Comparison of ENCODE assay signal across 8 cellular contexts in the genomic region with DNA sequence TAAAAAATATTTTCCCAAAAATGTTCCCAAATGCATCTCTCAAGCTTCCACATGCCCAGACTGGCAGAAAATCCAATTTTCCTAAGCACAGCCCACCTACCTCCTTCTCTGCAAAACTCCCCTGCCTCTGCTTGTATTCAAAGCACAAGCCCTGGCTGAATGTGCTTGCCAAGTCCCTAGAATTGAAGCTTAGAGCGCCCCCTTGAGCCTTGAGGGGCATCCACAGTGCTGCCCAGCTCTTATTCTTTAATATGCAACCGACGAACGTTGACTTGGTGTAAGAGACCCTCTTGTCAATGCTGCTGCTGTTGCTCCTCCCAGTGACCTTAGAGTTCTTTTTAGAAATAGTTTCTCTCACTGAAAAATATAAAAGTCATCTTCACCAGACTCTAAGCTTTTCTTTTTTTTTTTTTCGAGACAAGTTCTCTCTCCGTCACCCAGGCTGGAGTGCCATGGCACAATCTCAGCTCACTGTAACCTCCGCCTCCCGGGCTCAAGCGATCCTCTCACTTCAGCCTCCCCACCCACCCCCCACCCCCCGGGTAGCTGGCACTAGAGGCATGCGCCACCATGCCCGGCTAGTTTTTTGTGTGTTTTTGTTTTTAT.
A peak's percentile ranks its signal among the peaks of the same experiment; 100 is the strongest.
DNase-seq lines count a peak whose midpoint lies in the region; ATAC-seq and TF ChIP-seq lines count a peak whose summit lies in the region.

No MANE protein-coding gene starts in this region.

- CTCF ChIA-PET in IMR-90 (lab: Yijun Ruan, JAX) (interaction anchor here (0.6 to 2.7 kb wide), 13 partner anchors 10 to 180 kb away, joined by 3 to 20 read pairs (median 5); no protein-coding TSS in a partner anchor), PC-9 (lab: Charles Lee) (interaction anchor here (0.5 to 1.9 kb wide), 25 partner anchors 9 to 1655 kb away, joined by 3 to 13 read pairs (median 6); no protein-coding TSS in a partner anchor)

- H4K20me1 ChIP-seq in IMR-90 (ENCODE audit: insufficient read depth, low read length) (no peaks in the 10 kb centered on the region), PC-9 (ENCODE audit: insufficient read depth) (no peaks in the 10 kb centered on the region), fibroblast of lung (ENCODE audit: control insufficient read depth, extremely low read depth, insufficient read depth, low read length) (no peaks in the 10 kb centered on the region)

- H3K79me2 ChIP-seq in PC-9 (ENCODE audit: low read depth): no peaks in the 10 kb centered on the region
- no peaks in the 10 kb centered on the region for H3K79me2 ChIP-seq in fibroblast of lung (ENCODE audit: control insufficient read depth, insufficient read depth, low read length)

- 48% methylated on average over 5 of the region's 12 CpGs; no CpG with 5 or more reads in 1 of the 2 experiments for WGBS in IMR-90 (ENCODE audit: extremely low coverage in 2 of 2, insufficient read length in 1 of 2), 2 experiments

- no peak overlapping the region for H4K5ac ChIP-seq in IMR-90 (ENCODE audit: low read depth, low read length)

- no peak overlapping the region for H2AK5ac ChIP-seq in IMR-90 (ENCODE audit: low read depth, low read length)

- no peaks in the 10 kb centered on the region for H3K9me3 Mint-ChIP-seq in activated T-cell treated with anti-CD3 and anti-CD28 coated beads, Interleukin-2, amount 50 U/mL, for 24 hours
- H3K9me3 Mint-ChIP-seq in nephron progenitor cell: peaks cover 46% of the 10 kb centered on the region

- H3K27ac ChIP-seq in IMR-90 (ENCODE audit: insufficient read depth, low read length): no peak overlapping the region
- H3K27ac ChIP-seq in PC-9: no peak overlapping the region
- H3K27ac ChIP-seq in fibroblast of lung (ENCODE audit: insufficient read depth, low read length): no peak overlapping the region

- H3K23ac ChIP-seq in IMR-90 (ENCODE audit: low read depth, low read length): no peak overlapping the region

- TF ChIP-seq POLR2A in IMR-90 (IDR thresholded peaks at IDR 0.05; ENCODE audit: low read depth, low read length): no peak

- peaks cover 18% of the 10 kb centered on the region for H3K27me3 Mint-ChIP-seq in activated T-cell treated with anti-CD3 and anti-CD28 coated beads, Interleukin-2, amount 50 U/mL, for 24 hours
- peaks cover 7% of the 10 kb centered on the region for H3K27me3 Mint-ChIP-seq in nephron progenitor cell (ENCODE audit: low read depth, poor library complexity)

- intact Hi-C loops in IMR-90 (cut with micrococcal nuclease) (loop anchor here (1.0 to 5.0 kb wide), 2 partner anchors 130 to 151 kb away; no protein-coding TSS in a partner anchor), PC-9 (cut with micrococcal nuclease; ENCODE audit: unreplicated experiment) (loop anchor here (1.0 to 2.0 kb wide), 3 partner anchors 131 to 371 kb away; partner anchors contain the start of gene ABTB2)

- H4K91ac ChIP-seq in IMR-90 (ENCODE audit: insufficient read depth, low read depth, low read length): no peak overlapping the region

- TF ChIP-seq RAD21 in IMR-90 (IDR thresholded peaks at IDR 0.05; ENCODE audit: low read length): peak; percentile 66

- in situ Hi-C loops in G401 (cut with HindIII; ENCODE audit: low sequenced_read_pairs) (no loop called here), IMR-90 (cut with MboI; ENCODE audit: low sequenced_read_pairs) (no loop called here)

- no TSS peak for BruUV-seq in IMR-90 (replicated peaks; lab: Mats Ljungman, UMichigan)
- BruUV-seq in PC-9 (replicated peaks; lab: Mats Ljungman, UMichigan): no TSS peak

- H2BK20ac ChIP-seq in IMR-90 (ENCODE audit: low read depth, low read length): no peak overlapping the region

- POLR2A ChIA-PET in IMR-90 (lab: Charles Lee; ENCODE audit: unreplicated experiment): no interaction called here
- POLR2A ChIA-PET in PC-9 (lab: Charles Lee; ENCODE audit: unreplicated experiment): interaction anchor here (0.6 to 0.7 kb wide), 2 partner anchors 33 to 57 kb away, joined by 4 to 7 read pairs; no protein-coding TSS in a partner anchor

- no peaks in the 10 kb centered on the region for H3K36me3 Mint-ChIP-seq in activated T-cell treated with anti-CD3 and anti-CD28 coated beads, Interleukin-2, amount 50 U/mL, for 24 hours (ENCODE audit: low read depth)
- H3K36me3 Mint-ChIP-seq in nephron progenitor cell (ENCODE audit: low read depth): peaks cover 4% of the 10 kb centered on the region

- no peak overlapping the region for H2AK9ac ChIP-seq in IMR-90 (replicated peaks; ENCODE audit: low read depth, low read length, poor library complexity)

- no peaks in the 10 kb centered on the region for H3K9me2 ChIP-seq in PC-9 (ENCODE audit: insufficient read depth)

- H3K4me3 Mint-ChIP-seq in activated T-cell treated with anti-CD3 and anti-CD28 coated beads, Interleukin-2, amount 50 U/mL, for 24 hours: no peak overlapping the region
- H3K4me3 Mint-ChIP-seq in nephron progenitor cell: no peak overlapping the region

- no peaks in the 10 kb centered on the region for H3K4me1 ChIP-seq in IMR-90 (ENCODE audit: control insufficient read depth, insufficient read depth, low read length)
- H3K4me1 ChIP-seq in PC-9 (replicated peaks; ENCODE audit: insufficient read depth): no peaks in the 10 kb centered on the region
- H3K4me1 ChIP-seq in fibroblast of lung (ENCODE audit: control insufficient read depth, extremely low read depth, insufficient read depth, low read length): no peaks in the 10 kb centered on the region

- H3K18ac ChIP-seq in IMR-90 (ENCODE audit: low read depth, low read length): no peak overlapping the region

- H2AFZ ChIP-seq in IMR-90 (replicated peaks; ENCODE audit: low read length, poor library complexity) (no peak overlapping the region), PC-9 (no peak overlapping the region), fibroblast of lung (ENCODE audit: low read length) (no peak overlapping the region)

- H3K4ac ChIP-seq in IMR-90 (ENCODE audit: low read depth, low read length): no peak overlapping the region

- no peak overlapping the region for H2BK120ac ChIP-seq in IMR-90 (ENCODE audit: low read depth, low read length)

- dilution Hi-C loops in IMR-90 (cut with HindIII; ENCODE audit: low sequenced_read_pairs, unreplicated experiment): no loop called here

- H3K27ac Mint-ChIP-seq in activated T-cell treated with anti-CD3 and anti-CD28 coated beads, Interleukin-2, amount 50 U/mL, for 24 hours: no peak overlapping the region
- no peak overlapping the region for H3K27ac Mint-ChIP-seq in nephron progenitor cell

- H3K79me1 ChIP-seq in IMR-90 (ENCODE audit: low read depth in 1 of 2, low read length in 2 of 2): no peaks in the 10 kb centered on the region

- H4K8ac ChIP-seq in IMR-90 (ENCODE audit: low read depth in 2 of 2, low read length in 2 of 2): no peak overlapping the region

- no peak overlapping the region for H2BK15ac ChIP-seq in IMR-90 (ENCODE audit: low read depth, low read length)

- peaks cover 10% of the 10 kb centered on the region for H3K27me3 ChIP-seq in IMR-90 (ENCODE audit: control insufficient read depth, insufficient read depth, low read length)
- no peaks in the 10 kb centered on the region for H3K27me3 ChIP-seq in PC-9 (ENCODE audit: insufficient read depth, low read depth)
- no peaks in the 10 kb centered on the region for H3K27me3 ChIP-seq in fibroblast of lung (ENCODE audit: control insufficient read depth, insufficient read depth, low read length)

- H3F3A ChIP-seq in PC-9 (ENCODE audit: insufficient read depth, low read depth): 0 out of 2 replicates have a peak, but pooled peaks cover 2% of the 10 kb centered on the region

- H3K14ac ChIP-seq in IMR-90 (replicated peaks; ENCODE audit: low read depth, low read length): no peak overlapping the region

- H3K9ac ChIP-seq in IMR-90 (ENCODE audit: low read depth, low read length) (no peak overlapping the region), fibroblast of lung (ENCODE audit: insufficient read depth, low read length) (no peak overlapping the region)

- H3K9me3 ChIP-seq in IMR-90 (ENCODE audit: control insufficient read depth, insufficient read depth, low read length) (no peaks in the 10 kb centered on the region), PC-9 (ENCODE audit: insufficient read depth, low read depth) (no peaks in the 10 kb centered on the region), fibroblast of lung (ENCODE audit: control insufficient read depth, insufficient read depth, low read depth, low read length) (no peaks in the 10 kb centered on the region)

- H3K4me3 ChIP-seq in IMR-90 (ENCODE audit: insufficient read depth, low read depth, low read length) (no peak overlapping the region), PC-9 (no peak overlapping the region), fibroblast of lung (replicated peaks in 1 of 4; ENCODE audit: control extremely low read depth in 1 of 4, insufficient read depth in 1 of 4, low read depth in 3 of 4, low read length in 4 of 4) (no peak overlapping the region)

- no peak overlapping the region for H3K4me2 ChIP-seq in IMR-90 (ENCODE audit: low read depth, low read length)
- no peak overlapping the region for H3K4me2 ChIP-seq in PC-9
- no peak overlapping the region for H3K4me2 ChIP-seq in fibroblast of lung (ENCODE audit: extremely low read depth, insufficient read depth, low read length)

- no peaks in the 10 kb centered on the region for H3K9me1 ChIP-seq in IMR-90 (ENCODE audit: insufficient read depth, low read length)

- DNase-seq in G401 (ENCODE audit: low spot score) (peak; percentile 56), IMR-90 (peak; percentile 78), PC-9 (peak; percentile 67 to 76), fibroblast of lung (ENCODE audit: low read depth in 2 of 2) (peak; percentile 71 to 90), nephron progenitor cell (peak; percentile 45)
- peak; percentile 70 for DNase-seq in activated T-cell treated with anti-CD3 and anti-CD28 coated beads, Interleukin-2, amount 50 U/mL, for 24 hours
- DNase-seq in stimulated activated naive CD4-positive, alpha-beta T cell (lab: John Stamatoyannopoulos, UW): peak; percentile 39 to 67 (median 60)

- ATAC-seq in IMR-90 (ENCODE audit: low read depth): peak; percentile 83
- no peak for ATAC-seq in HG03457 (IDR thresholded peaks at IDR 0.05; ENCODE audit: unreplicated experiment)

- H3K36me3 ChIP-seq in IMR-90 (ENCODE audit: control insufficient read depth, insufficient read depth, low read length) (no peaks in the 10 kb centered on the region), PC-9 (ENCODE audit: low read depth) (no peaks in the 10 kb centered on the region), fibroblast of lung (ENCODE audit: control insufficient read depth, insufficient read depth, low read length) (no peaks in the 10 kb centered on the region)

- TF ChIP-seq CTCF in IMR-90 (conservative IDR thresholded peaks at IDR 0.05; ENCODE audit: low read depth, low read length) (peak; percentile 78), PC-9 (conservative IDR thresholded peaks at IDR 0.05) (peak; percentile 96), fibroblast of lung (conservative IDR thresholded peaks at IDR 0.05 in 1 of 2, IDR thresholded peaks at IDR 0.05 in 1 of 2; ENCODE audit: low read depth in 1 of 2, low read length in 2 of 2) (peak; percentile 83 to 93), nephron progenitor cell (IDR thresholded peaks at IDR 0.05) (peak; percentile 52)

- H2BK5ac ChIP-seq in IMR-90 (ENCODE audit: low read depth, low read length, poor library complexity, severe bottlenecking): no peak overlapping the region

- peaks cover 5% of the 10 kb centered on the region for H3K4me1 Mint-ChIP-seq in activated T-cell treated with anti-CD3 and anti-CD28 coated beads, Interleukin-2, amount 50 U/mL, for 24 hours (ENCODE audit: low read depth)
- peaks cover 5% of the 10 kb centered on the region for H3K4me1 Mint-ChIP-seq in nephron progenitor cell

- no peak overlapping the region for H3K56ac ChIP-seq in IMR-90 (ENCODE audit: extremely low read depth, insufficient read depth, low read length)
